25 cellular contexts compared by ENCODE assay signal in genomic region chr4:113699772-113700171, GRCh38.
DNase-seq lines count a peak whose midpoint lies in the region; ATAC-seq and TF ChIP-seq lines count a peak whose summit lies in the region.
"Had no signal": no experiment of that assay in that cellular context is flagged by ENCODE, and none has a peak within 500 bp of the region (broad histone marks: within the 10 kb centered on the region; RNA-seq: fewer than 3 reads in every experiment).

No MANE protein-coding gene starts in this region.

- POLR2A ChIA-PET in activated CD4-positive, alpha-beta memory T cell treated with anti-CD3 and anti-CD28 coated beads for 36 hours (lab: Charles Lee), result interaction anchor here (2.1 kb wide), 1 partner anchor 15 kb away, joined by 6 read pairs; no protein-coding TSS in a partner anchor

- no peaks in the 10 kb centered on the region for H3K36me3 ChIP-seq in ACC112 (ENCODE audit: insufficient read depth, low read length)
- H3K36me3 ChIP-seq: BE2C, heart right ventricle, neural progenitor cell, right lobe of liver had no signal

- H3K27me3 ChIP-seq in ACC112 (ENCODE audit: insufficient read depth, low read length), result no peaks in the 10 kb centered on the region
- H3K27me3 ChIP-seq: BE2C, heart right ventricle, neural progenitor cell, right lobe of liver had no signal

- no peak overlapping the region for H2AFZ ChIP-seq in ACC112 (ENCODE audit: low read length, unreplicated experiment)
- H2AFZ ChIP-seq: GM23338, neural progenitor cell had no signal

- no peak overlapping the region for H3K4me3 Mint-ChIP-seq in activated naive CD8-positive, alpha-beta T cell treated with anti-CD3 and anti-CD28 coated beads, Interleukin-2, amount 50 U/mL, for 24 hours
- H3K4me3 Mint-ChIP-seq in activated CD4-positive, alpha-beta memory T cell treated with anti-CD3 and anti-CD28 coated beads for 36 hours, result no peak overlapping the region
- H3K4me3 Mint-ChIP-seq: activated naive CD8-positive, alpha-beta T cell treated with anti-CD3 and anti-CD28 coated beads, Interleukin-2, amount 10 ng/mL, durations not matched to agents 7 days and 5 days; GM23338; neural progenitor cell; type B pancreatic cell had no signal

- DNase-seq in ELR (ENCODE audit: low read depth) (peak; percentile 74), fibroblast of villous mesenchyme (ENCODE audit: low read depth) (peak; percentile 22), NCI-H2029 treated with DMSO at 0.1 percent for 48 hours (lab: John Stamatoyannopoulos, UW) (no peak), NK-92 (lab: John Stamatoyannopoulos, UW; ENCODE audit: unreplicated experiment) (no peak)
- no peak for DNase-seq in activated naive CD8-positive, alpha-beta T cell treated with anti-CD3 and anti-CD28 coated beads, Interleukin-2, amount 50 U/mL, for 24 hours
- DNase-seq in activated CD4-positive, alpha-beta memory T cell treated with anti-CD3 and anti-CD28 coated beads for 36 hours, result no peak
- DNase-seq: activated CD4-positive, alpha-beta T cell treated with anti-CD3 and anti-CD28 coated beads for 48 hours; activated naive CD8-positive, alpha-beta T cell treated with anti-CD3 and anti-CD28 coated beads, Interleukin-2, amount 10 ng/mL, durations not matched to agents 7 days and 5 days; BE2C; Caco-2; erythroblast; heart right ventricle; Kasumi-1; left ventricle myocardium superior; NCI-H1105 treated with DMSO at 0.1 percent for 48 hours; NCI-H524; right lobe of liver; stimulated activated naive CD8-positive, alpha-beta T cell treated with anti-CD3 and anti-CD28 coated beads, Interleukin-15, Interleukin-2, amounts not matched to agents 100 U/mL and 50 U/mL, for 24 hours; SW 1271 had no signal

- peak overlapping the region; percentile 34 for H3K27ac ChIP-seq in ACC112 (ENCODE audit: low read depth, low read length)
- H3K27ac ChIP-seq: neural progenitor cell, right lobe of liver, RWPE1 had no signal

- intact Hi-C loops in activated CD4-positive, alpha-beta memory T cell treated with anti-CD3 and anti-CD28 coated beads for 36 hours (cut with micrococcal nuclease), result no loop called here

- peaks cover 44% of the 10 kb centered on the region for H3K4me1 Mint-ChIP-seq in activated naive CD8-positive, alpha-beta T cell treated with anti-CD3 and anti-CD28 coated beads, Interleukin-2, amount 50 U/mL, for 24 hours
- H3K4me1 Mint-ChIP-seq in activated CD4-positive, alpha-beta memory T cell treated with anti-CD3 and anti-CD28 coated beads for 36 hours (ENCODE audit: low read depth), result peaks cover 32% of the 10 kb centered on the region
- H3K4me1 Mint-ChIP-seq: neural progenitor cell had no signal

- peaks cover 70% of the 10 kb centered on the region for H3K79me2 ChIP-seq in ACC112 (ENCODE audit: control insufficient read depth, insufficient read depth, low read length, unreplicated experiment)

- CTCF ChIA-PET in activated CD4-positive, alpha-beta memory T cell treated with anti-CD3 and anti-CD28 coated beads for 36 hours (lab: Charles Lee), result no interaction called here

- H3K4me1 ChIP-seq in ACC112 (ENCODE audit: control insufficient read depth, insufficient read depth, low read length, unreplicated experiment), result peaks cover 59% of the 10 kb centered on the region
- H3K4me1 ChIP-seq: neural progenitor cell, right lobe of liver had no signal

- H3K27ac Mint-ChIP-seq in activated naive CD8-positive, alpha-beta T cell treated with anti-CD3 and anti-CD28 coated beads, Interleukin-2, amount 50 U/mL, for 24 hours, result peak overlapping the region; percentile 67
- H3K27ac Mint-ChIP-seq in activated CD4-positive, alpha-beta memory T cell treated with anti-CD3 and anti-CD28 coated beads for 36 hours, result no peak overlapping the region
- H3K27ac Mint-ChIP-seq: activated naive CD8-positive, alpha-beta T cell treated with anti-CD3 and anti-CD28 coated beads, Interleukin-2, amount 10 ng/mL, durations not matched to agents 7 days and 5 days; GM23338; neural progenitor cell; type B pancreatic cell had no signal

- no peak for TF ChIP-seq CTCF in fibroblast of villous mesenchyme (IDR thresholded peaks at IDR 0.05; ENCODE audit: insufficient read depth, low read depth, low read length)

- H3K4me3 ChIP-seq in ACC112 (ENCODE audit: low read depth, low read length) (peak overlapping the region; percentile 11; the same call in 1 of the 2 replicates), fibroblast of villous mesenchyme (ENCODE audit: low read depth, low read length) (no peak overlapping the region)
- H3K4me3 ChIP-seq: GM23338, heart right ventricle, neural progenitor cell, right lobe of liver had no signal

- H3K27me3 Mint-ChIP-seq in activated naive CD8-positive, alpha-beta T cell treated with anti-CD3 and anti-CD28 coated beads, Interleukin-2, amount 50 U/mL, for 24 hours, result no peaks in the 10 kb centered on the region
- H3K27me3 Mint-ChIP-seq in activated CD4-positive, alpha-beta memory T cell treated with anti-CD3 and anti-CD28 coated beads for 36 hours, result no peaks in the 10 kb centered on the region
- H3K27me3 Mint-ChIP-seq: activated naive CD8-positive, alpha-beta T cell treated with anti-CD3 and anti-CD28 coated beads, Interleukin-2, amount 10 ng/mL, durations not matched to agents 7 days and 5 days; type B pancreatic cell had no signal

- no peak for ATAC-seq in activated naive CD8-positive, alpha-beta T cell treated with anti-CD3 and anti-CD28 coated beads, Interleukin-2, amount 50 U/mL, for 24 hours
- ATAC-seq in GM21390 (IDR thresholded peaks at IDR 0.05; ENCODE audit: unreplicated experiment), result no peak
- ATAC-seq: GM23338; right lobe of liver; stimulated activated naive CD8-positive, alpha-beta T cell treated with anti-CD3 and anti-CD28 coated beads, Interleukin-15, Interleukin-2, amounts not matched to agents 100 U/mL and 50 U/mL, for 24 hours had no signal

- peaks cover 27% of the 10 kb centered on the region for H3K36me3 Mint-ChIP-seq in activated naive CD8-positive, alpha-beta T cell treated with anti-CD3 and anti-CD28 coated beads, Interleukin-2, amount 50 U/mL, for 24 hours (ENCODE audit: low read depth)
- peaks cover 16% of the 10 kb centered on the region for H3K36me3 Mint-ChIP-seq in activated CD4-positive, alpha-beta memory T cell treated with anti-CD3 and anti-CD28 coated beads for 36 hours

- no peaks in the 10 kb centered on the region for H3K9me3 Mint-ChIP-seq in activated naive CD8-positive, alpha-beta T cell treated with anti-CD3 and anti-CD28 coated beads, Interleukin-2, amount 50 U/mL, for 24 hours
- H3K9me3 Mint-ChIP-seq in activated CD4-positive, alpha-beta memory T cell treated with anti-CD3 and anti-CD28 coated beads for 36 hours, result no peaks in the 10 kb centered on the region
- H3K9me3 Mint-ChIP-seq: activated naive CD8-positive, alpha-beta T cell treated with anti-CD3 and anti-CD28 coated beads, Interleukin-2, amount 10 ng/mL, durations not matched to agents 7 days and 5 days; GM23338; neural progenitor cell; type B pancreatic cell had no signal

Comparison
In these comparisons a context has a peak if more than half of its experiments do, and no peak if none do; other contexts are left out.
1. DNase-seq: peak in ELR (single experiment) and fibroblast of villous mesenchyme (single experiment); none in activated naive CD8-positive, alpha-beta T cell treated with anti-CD3 and anti-CD28 coated beads, Interleukin-2, amount 50 U/mL, for 24 hours (single experiment), NCI-H2029 treated with DMSO at 0.1 percent for 48 hours (single experiment), NK-92 (single experiment) and activated CD4-positive, alpha-beta memory T cell treated with anti-CD3 and anti-CD28 coated beads for 36 hours (single experiment).